In genomic region chr5:122311888-122312669, GRCh38 we compare ENCODE assay signal across 8 cellular contexts. TPM values are rescaled to one million over a fixed set of nuclear protein-coding genes. Genes with fewer than 3 reads are reported as not detected.
A peak's percentile ranks its signal among the peaks of the same experiment; 100 is the strongest.
DNase-seq lines count a peak whose midpoint lies in the region; ATAC-seq and TF ChIP-seq lines count a peak whose summit lies in the region.

TSS of gene SNCAIP (plus strand) at chr5:122312237. CDS start at chr5:122391135, 78,898 bp downstream.

- H3K36me3 ChIP-seq in stomach smooth muscle (ENCODE audit: control insufficient read depth in 2 of 2, insufficient read depth in 2 of 2, low read length in 2 of 2) (no peaks in the 10 kb centered on the region), OCI-LY7 (ENCODE audit: insufficient read depth, low read length) (no peaks in the 10 kb centered on the region)
- no peaks in the 10 kb centered on the region for H3K36me3 ChIP-seq in effector memory CD4-positive, alpha-beta T cell (ENCODE audit: control insufficient read depth, insufficient read depth, low read length)

- ATAC-seq in GM21529 (IDR thresholded peaks at IDR 0.05; ENCODE audit: unreplicated experiment), result peak; percentile 52
- peak; percentile 92 for ATAC-seq in left lobe of liver

- H3K9me3 ChIP-seq in stomach smooth muscle (ENCODE audit: control insufficient read depth in 2 of 2, low read length in 2 of 2), result peaks cover 0 to 2% of the 10 kb centered on the region in 2 donors
- H3K9me3 ChIP-seq in effector memory CD4-positive, alpha-beta T cell (ENCODE audit: control insufficient read depth, low read length), result no peaks in the 10 kb centered on the region
- H3K9me3 ChIP-seq in OCI-LY7 (ENCODE audit: low read length), result no peaks in the 10 kb centered on the region

- H3K9me2 ChIP-seq in OCI-LY7 (ENCODE audit: insufficient read depth, low read length), result no peaks in the 10 kb centered on the region

- H4K20me1 ChIP-seq in OCI-LY7 (ENCODE audit: insufficient read depth, low read length), result no peaks in the 10 kb centered on the region

- H2AFZ ChIP-seq in OCI-LY7 (ENCODE audit: low read length), result no peak within 1 kb of the TSS

- H3K27me3 ChIP-seq in stomach smooth muscle (ENCODE audit: control insufficient read depth in 1 of 2, insufficient read depth in 2 of 2, low read length in 2 of 2), result peaks cover 6 to 22% of the 10 kb centered on the region in 2 donors
- no peaks in the 10 kb centered on the region for H3K27me3 ChIP-seq in effector memory CD4-positive, alpha-beta T cell (replicated peaks; ENCODE audit: control insufficient read depth, insufficient read depth, low read length, poor library complexity, severe bottlenecking)

- H3K4me2 ChIP-seq in OCI-LY7 (ENCODE audit: low read length), result no peak within 1 kb of the TSS

- CTCF ChIA-PET in OCI-LY7 (lab: Charles Lee; ENCODE audit: unreplicated experiment), result no interaction called here

- H3K9ac ChIP-seq in stomach smooth muscle (ENCODE audit: low read length in 2 of 2), result peak within 1 kb of the TSS; percentile 54 to 60

- H3K4me3 ChIP-seq in coronary artery, result peak within 1 kb of the TSS; percentile 83
- peak within 1 kb of the TSS; percentile 59 to 78 for H3K4me3 ChIP-seq in stomach smooth muscle (ENCODE audit: low read length in 2 of 2)
- no peak within 1 kb of the TSS for H3K4me3 ChIP-seq in effector memory CD4-positive, alpha-beta T cell (ENCODE audit: insufficient read depth, low read depth, low read length, poor library complexity, severe bottlenecking)
- H3K4me3 ChIP-seq in OCI-LY7 (ENCODE audit: low read depth, low read length, poor library complexity, severe bottlenecking), result no peak within 1 kb of the TSS

- H3K4me1 ChIP-seq in stomach smooth muscle (ENCODE audit: control insufficient read depth, insufficient read depth, low read length), result peaks cover 4% of the 10 kb centered on the region
- H3K4me1 ChIP-seq in effector memory CD4-positive, alpha-beta T cell (ENCODE audit: control insufficient read depth, insufficient read depth, low read length, poor library complexity, severe bottlenecking), result no peaks in the 10 kb centered on the region
- no peaks in the 10 kb centered on the region for H3K4me1 ChIP-seq in OCI-LY7 (ENCODE audit: insufficient read depth, low read length, poor library complexity, severe bottlenecking)

- TF ChIP-seq CTCF in coronary artery (IDR thresholded peaks at IDR 0.05) (no peak), OCI-LY7 (conservative IDR thresholded peaks at IDR 0.05; ENCODE audit: low read length) (no peak)

- BruUV-seq in OCI-LY7 (replicated peaks; lab: Mats Ljungman, UMichigan), result no TSS peak

- H3K79me2 ChIP-seq in OCI-LY7 (ENCODE audit: insufficient read depth, low read depth, low read length), result no peaks in the 10 kb centered on the region

- DNase-seq in DMS53 (lab: John Stamatoyannopoulos, UW) (peak; percentile 78), NCI-H748 (lab: John Stamatoyannopoulos, UW; ENCODE audit: unreplicated experiment) (peak; percentile 81), coronary artery (ENCODE audit: low spot score) (peak; percentile 76), left lobe of liver (ENCODE audit: low spot score) (peak; percentile 49), OCI-LY7 (ENCODE audit: low spot score) (no peak)
- no peak for DNase-seq in effector memory CD4-positive, alpha-beta T cell

- H3K27ac ChIP-seq in coronary artery (peak within 1 kb of the TSS; percentile 61 to 84), stomach smooth muscle (ENCODE audit: low read length) (no peak within 1 kb of the TSS), OCI-LY7 (ENCODE audit: low read depth, low read length, poor library complexity, severe bottlenecking) (no peak within 1 kb of the TSS)
- no peak within 1 kb of the TSS for H3K27ac ChIP-seq in effector memory CD4-positive, alpha-beta T cell (ENCODE audit: insufficient read depth, low read length, poor library complexity, severe bottlenecking)

- POLR2A ChIA-PET in OCI-LY7 (lab: Charles Lee), result no interaction called here

- intact Hi-C loops in OCI-LY7 (cut with micrococcal nuclease; ENCODE audit: unreplicated experiment), result no loop called here

RNA-seq across cellular contexts. Expression of gene SNCAIP, which starts in this region (rescaled TPM):
- total RNA-seq in left lobe of liver (0.23 TPM), OCI-LY7 (2022) (not detected in 2 replicates)
- total RNA-seq in OCI-LY7 (2014; rRNA removed; shearing (Covaris generic)), result not detected in 2 replicates

Comparison
In these comparisons a context has a peak if more than half of its experiments do, and no peak if none do; other contexts are left out.
1. Peak in DNase-seq and ATAC-seq in left lobe of liver; RNA of the gene not detected or under 1 TPM.
2. DNase-seq: peak in DMS53 (single experiment), NCI-H748 (single experiment) and coronary artery (single experiment); none in effector memory CD4-positive, alpha-beta T cell (0 of 3) and OCI-LY7 (single experiment).
3. H3K27ac ChIP-seq: peak in coronary artery (2 of 2); none in stomach smooth muscle (single experiment), effector memory CD4-positive, alpha-beta T cell (single experiment) and OCI-LY7 (single experiment).
4. H3K4me3 ChIP-seq: peak in coronary artery (single experiment) and stomach smooth muscle (2 of 2); none in effector memory CD4-positive, alpha-beta T cell (single experiment) and OCI-LY7 (single experiment).